10 cellular contexts compared by ENCODE assay signal in genomic region chrX:123835661-123836371, GRCh38. TPM values are rescaled to one million over a fixed set of nuclear protein-coding genes. Genes with fewer than 3 reads are reported as not detected.
DNase-seq lines count a peak whose midpoint lies in the region; ATAC-seq and TF ChIP-seq lines count a peak whose summit lies in the region.
"Had no signal": no experiment of that assay in that cellular context is flagged by ENCODE, and none has a peak within 500 bp of the region (broad histone marks: within the 10 kb centered on the region; RNA-seq: fewer than 3 reads in every experiment).

No MANE protein-coding gene starts in this region.

- H3K4me1 Mint-ChIP-seq in activated CD8-positive, alpha-beta memory T cell treated with anti-CD3 and anti-CD28 coated beads, Interleukin-2, amount 10 ng/mL, durations not matched to agents 7 days and 5 days: peaks cover 2% of the 10 kb centered on the region
- H3K4me1 Mint-ChIP-seq: central memory CD8-positive, alpha-beta T cell had no signal

- H3K4me3 Mint-ChIP-seq in activated CD8-positive, alpha-beta memory T cell treated with anti-CD3 and anti-CD28 coated beads, Interleukin-2, amount 10 ng/mL, durations not matched to agents 7 days and 5 days: no peak overlapping the region
- H3K4me3 Mint-ChIP-seq: central memory CD8-positive, alpha-beta T cell had no signal

- no peaks in the 10 kb centered on the region for H3K36me3 Mint-ChIP-seq in activated CD8-positive, alpha-beta memory T cell treated with anti-CD3 and anti-CD28 coated beads, Interleukin-2, amount 10 ng/mL, durations not matched to agents 7 days and 5 days

- no peaks in the 10 kb centered on the region for H3K9me3 Mint-ChIP-seq in activated CD8-positive, alpha-beta memory T cell treated with anti-CD3 and anti-CD28 coated beads, Interleukin-2, amount 10 ng/mL, durations not matched to agents 7 days and 5 days (ENCODE audit: low read depth)
- H3K9me3 Mint-ChIP-seq: central memory CD8-positive, alpha-beta T cell had no signal

- no peak overlapping the region for H3K27ac Mint-ChIP-seq in activated CD8-positive, alpha-beta memory T cell treated with anti-CD3 and anti-CD28 coated beads, Interleukin-2, amount 10 ng/mL, durations not matched to agents 7 days and 5 days

- no peak for DNase-seq in activated CD8-positive, alpha-beta memory T cell treated with anti-CD3 and anti-CD28 coated beads, Interleukin-2, amount 10 ng/mL, durations not matched to agents 7 days and 5 days
- DNase-seq in activated CD8-positive, alpha-beta memory T cell treated with anti-CD3 and anti-CD28 coated beads for 24 hours: no peak
- peak; percentile 36 for DNase-seq in NCI-H460 (ENCODE audit: extremely low read depth, low read depth)
- DNase-seq in choroid plexus epithelial cell (ENCODE audit: low read depth): peak; percentile 55
- peak; percentile 41 for DNase-seq in stimulated activated CD4-positive, alpha-beta T cell treated with anti-CD3 and anti-CD28 coated beads, Interleukin-4, amount 100 ng/mL, for 24 hours
- no peak for DNase-seq in NCI-H2107 (lab: John Stamatoyannopoulos, UW)
- no peak for DNase-seq in NCI-H524 treated with DMSO at 0.1 percent for 48 hours (lab: John Stamatoyannopoulos, UW)
- no peak for DNase-seq in NCI-H345 treated with DMSO at 0.1 percent for 48 hours (lab: John Stamatoyannopoulos, UW; ENCODE audit: unreplicated experiment)

- peaks cover 9% of the 10 kb centered on the region for H3K27me3 Mint-ChIP-seq in activated CD8-positive, alpha-beta memory T cell treated with anti-CD3 and anti-CD28 coated beads, Interleukin-2, amount 10 ng/mL, durations not matched to agents 7 days and 5 days

- no peak for TF ChIP-seq CTCF in choroid plexus epithelial cell (conservative IDR thresholded peaks at IDR 0.05; ENCODE audit: low read depth, low read length)

- ATAC-seq in activated CD8-positive, alpha-beta memory T cell treated with anti-CD3 and anti-CD28 coated beads, Interleukin-2, amount 10 ng/mL, durations not matched to agents 7 days and 5 days: peak; percentile 54

- CTCF ChIA-PET in activated CD8-positive, alpha-beta memory T cell treated with anti-CD3 and anti-CD28 coated beads, Interleukin-2, amount 10 ng/mL, durations not matched to agents 7 days and 5 days (lab: Charles Lee): interaction anchor here (0.7 to 3.9 kb wide), 3 partner anchors 42 to 123 kb away, joined by 3 to 28 read pairs (median 3); no protein-coding TSS in a partner anchor

- no peak overlapping the region for H3K4me3 ChIP-seq in choroid plexus epithelial cell (ENCODE audit: low read depth, low read length)
- H3K4me3 ChIP-seq: BLaER1 had no signal

RNA-seq across cellular contexts. Expression of gene XIAP, which starts 24.0 kb away (rescaled TPM):
- 10 to 100 TPM; 36.6 to 36.9 TPM for total RNA-seq in activated CD8-positive, alpha-beta memory T cell treated with anti-CD3 and anti-CD28 coated beads, Interleukin-2, amount 10 ng/mL, durations not matched to agents 7 days and 5 days
- total RNA-seq in NCI-H460 (2014; rRNA removed; shearing (Covaris generic)): 40.9 and 52.6 TPM in 2 replicates
- 22.0 and 28.8 TPM in 2 replicates for polyA plus RNA-seq in NCI-H460 (2014; cell fraction: nucleus; rRNA removed)

Comparison
In these comparisons a context has a peak if more than half of its experiments do, and no peak if none do; other contexts are left out.
1. DNase-seq: peak in NCI-H460 (single experiment), choroid plexus epithelial cell (single experiment) and stimulated activated CD4-positive, alpha-beta T cell treated with anti-CD3 and anti-CD28 coated beads, Interleukin-4, amount 100 ng/mL, for 24 hours (single experiment); none in activated CD8-positive, alpha-beta memory T cell treated with anti-CD3 and anti-CD28 coated beads, Interleukin-2, amount 10 ng/mL, durations not matched to agents 7 days and 5 days (single experiment), activated CD8-positive, alpha-beta memory T cell treated with anti-CD3 and anti-CD28 coated beads for 24 hours (single experiment), NCI-H2107 (single experiment), NCI-H524 treated with DMSO at 0.1 percent for 48 hours (single experiment) and NCI-H345 treated with DMSO at 0.1 percent for 48 hours (single experiment).